Comparison of ENCODE assay signal across 1 cellular context in genomic region chr20:5153612-5154542, GRCh38.
TF ChIP-seq lines count a peak whose summit lies in the region.

No MANE protein-coding gene starts in this region.

TF ChIP-seq in HepG2, 621 proteins besides CTCF, POLR2A, EP300 and RAD21 (continued from another document):
- TF ChIP-seq ARNT (IDR thresholded peaks at IDR 0.05) (no peak), ZNF230 (CRISPR knock-in tag; IDR thresholded peaks at IDR 0.05) (no peak), KMT2A (CRISPR knock-in tag; IDR thresholded peaks at IDR 0.05) (peak; percentile 22; the same call in 1 of the 2 replicates), IRF2 (CRISPR knock-in tag; IDR thresholded peaks at IDR 0.05) (0 out of 2 replicates have a peak, but pooled peaks have one; percentile 30), NFRKB (IDR thresholded peaks at IDR 0.05) (no peak), ZBTB4 (CRISPR knock-in tag; IDR thresholded peaks at IDR 0.05; ENCODE audit: borderline replicate concordance) (no peak), ZNF281 (CRISPR knock-in tag; IDR thresholded peaks at IDR 0.05; ENCODE audit: borderline replicate concordance) (no peak), ZNF850 (CRISPR knock-in tag; conservative IDR thresholded peaks at IDR 0.05) (no peak), TEAD2 (CRISPR knock-in tag; IDR thresholded peaks at IDR 0.05) (no peak), ZNF800 (CRISPR knock-in tag; IDR thresholded peaks at IDR 0.05) (0 out of 2 replicates have a peak, but pooled peaks have one; percentile 3), THAP9 (CRISPR knock-in tag; IDR thresholded peaks at IDR 0.05; ENCODE audit: borderline replicate concordance) (no peak), PHB2 (IDR thresholded peaks at IDR 0.05; ENCODE audit: partially characterized antibody) (no peak), NR2F6 (IDR thresholded peaks at IDR 0.05) (no peak), NR2F6 (CRISPR knock-in tag; IDR thresholded peaks at IDR 0.05) (0 out of 2 replicates have a peak, but pooled peaks have one; percentile 8), ARID2 (CRISPR knock-in tag; IDR thresholded peaks at IDR 0.05; ENCODE audit: borderline replicate concordance) (no peak), MAFF (IDR thresholded peaks at IDR 0.05; ENCODE audit: low read depth, low read length) (peak; percentile 65), MAFK (conservative IDR thresholded peaks at IDR 0.05 in 1 of 2, IDR thresholded peaks at IDR 0.05 in 1 of 2; ENCODE audit: low read length in 2 of 2) (peak; percentile 54 to 63), BCL6 (CRISPR knock-in tag; IDR thresholded peaks at IDR 0.05) (no peak; the same call in 1 of the 2 replicates), ZMYM3 (CRISPR knock-in tag; IDR thresholded peaks at IDR 0.05) (peak; percentile 62; the same call in 1 of the 2 replicates), SALL1 (CRISPR knock-in tag; IDR thresholded peaks at IDR 0.05) (peak; percentile 14; the same call in 1 of the 2 replicates), DNMT1 (CRISPR knock-in tag; IDR thresholded peaks at IDR 0.05) (no peak), NFKBIZ (CRISPR knock-in tag; IDR thresholded peaks at IDR 0.05) (no peak), ZNF580 (CRISPR knock-in tag; IDR thresholded peaks at IDR 0.05; ENCODE audit: borderline replicate concordance, low read depth) (peak; percentile 2; the same call in 1 of the 2 replicates)
TF ChIP-seq in HepG2: peak in this region for 37.
